25 cellular contexts compared by ENCODE assay signal in genomic region chr6:143595256-143596036, GRCh38.
DNase-seq lines count a peak whose midpoint lies in the region; ATAC-seq, FAIRE-seq and TF ChIP-seq lines count a peak whose summit lies in the region.
"Had no signal": no experiment of that assay in that cellular context is flagged by ENCODE, and none has a peak within 500 bp of the region (broad histone marks: within the 10 kb centered on the region; RNA-seq: fewer than 3 reads in every experiment).

No MANE protein-coding gene starts in this region.

- no TSS peak for BruUV-seq in IMR-90 (replicated peaks; lab: Mats Ljungman, UMichigan)

- H3K4me1 ChIP-seq in IMR-90 (ENCODE audit: control insufficient read depth, insufficient read depth, low read length) (peaks cover 9% of the 10 kb centered on the region), thyroid gland (peaks cover 26 to 38% of the 10 kb centered on the region in 2 donors), ovary (ENCODE audit: insufficient read depth) (peaks cover 8% of the 10 kb centered on the region)
- H3K4me1 ChIP-seq: adrenal gland, colonic mucosa had no signal

- FAIRE-seq in islet of Langerhans (lab: Jason Lieb, UNC): peak; percentile 70
- FAIRE-seq: H1, TTC549 had no signal

- TF ChIP-seq POLR2A in IMR-90 (IDR thresholded peaks at IDR 0.05; ENCODE audit: low read depth, low read length) (no peak), thyroid gland (IDR thresholded peaks at IDR 0.05) (no peak), ovary (IDR thresholded peaks at IDR 0.05) (no peak)

- no peak overlapping the region for H2BK120ac ChIP-seq in IMR-90 (ENCODE audit: low read depth, low read length)

- H3K9me1 ChIP-seq in IMR-90 (ENCODE audit: insufficient read depth, low read length): peaks cover 3% of the 10 kb centered on the region; the same call in 1 of the 2 replicates

- H3K27ac ChIP-seq in IMR-90 (ENCODE audit: insufficient read depth, low read length): no peak overlapping the region
- H3K27ac ChIP-seq in dorsolateral prefrontal cortex: peak overlapping the region in 37 of 59 donors; percentile 0 to 81 (median 55)
- peak overlapping the region; percentile 81 to 84 (median 81) for H3K27ac ChIP-seq in thyroid gland
- H3K27ac ChIP-seq in ovary: no peak overlapping the region
- H3K27ac ChIP-seq: colonic mucosa, KMS-11 had no signal

- WGBS in IMR-90 (ENCODE audit: extremely low coverage in 2 of 2, insufficient read length in 1 of 2), 2 experiments: no CpG with 5 or more reads among the region's 5 CpGs
- 52 to 57% methylated on average over 5 of the region's 5 CpGs for WGBS in thyroid gland, 2 donors
- 39 to 43% (median 43%) methylated on average over 5 of the region's 5 CpGs for WGBS in ovary, 3 donors

- in situ Hi-C loops in IMR-90 (cut with MboI; ENCODE audit: low sequenced_read_pairs): no loop called here

- no peak overlapping the region for H4K5ac ChIP-seq in IMR-90 (ENCODE audit: low read depth, low read length)

- DNase-seq in IMR-90: no peak
- DNase-seq in dorsolateral prefrontal cortex: no peak
- no peak for DNase-seq in thyroid gland
- DNase-seq in ovary: no peak
- DNase-seq in NCI-H82 (lab: John Stamatoyannopoulos, UW): no peak
- no peak for DNase-seq in epidermal melanocyte (ENCODE audit: insufficient read length, low spot score)
- DNase-seq: activated CD4-positive, alpha-beta T cell treated with anti-CD3 and anti-CD28 coated beads for 1 hour; activated CD8-positive, alpha-beta T cell treated with anti-CD3 and anti-CD28 coated beads, Interleukin-2, amount 10 ng/mL, durations not matched to agents 7 days and 5 days; activated T-cell treated with anti-CD3 and anti-CD28 coated beads for 4 hours; colonic mucosa; DMS53; heart right ventricle; NCI-H1694; NCI-H2171; NCI-H524 treated with DMSO at 0.1 percent for 48 hours; retina; stimulated activated naive CD8-positive, alpha-beta T cell treated with anti-CD3 and anti-CD28 coated beads, Interleukin-15, Interleukin-2, amounts not matched to agents 100 U/mL and 50 U/mL, for 24 hours had no signal

- H3K4me3 ChIP-seq in IMR-90 (ENCODE audit: insufficient read depth, low read depth, low read length) (no peak overlapping the region), dorsolateral prefrontal cortex (no peak overlapping the region), thyroid gland (replicated peaks in 1 of 3) (no peak overlapping the region), ovary (no peak overlapping the region)
- H3K4me3 ChIP-seq: adrenal gland, colonic mucosa, heart right ventricle, tibial nerve had no signal

- H2BK20ac ChIP-seq in IMR-90 (ENCODE audit: low read depth, low read length): no peak overlapping the region

- TF ChIP-seq RAD21 in IMR-90 (IDR thresholded peaks at IDR 0.05; ENCODE audit: low read length): no peak

- CTCF ChIA-PET in IMR-90 (lab: Yijun Ruan, JAX): interaction anchor here (0.8 to 1.3 kb wide), 2 partner anchors 10 to 418 kb away, joined by 4 to 6 read pairs; no protein-coding TSS in a partner anchor

- no peak overlapping the region; the same call in 2 of the 3 replicates for H2BK15ac ChIP-seq in IMR-90 (ENCODE audit: low read depth, low read length)

- H2AFZ ChIP-seq in IMR-90 (replicated peaks; ENCODE audit: low read length, poor library complexity): no peak overlapping the region

- H3K36me3 ChIP-seq in IMR-90 (ENCODE audit: control insufficient read depth, insufficient read depth, low read length): no peaks in the 10 kb centered on the region
- H3K36me3 ChIP-seq in thyroid gland: no peaks in the 10 kb centered on the region
- no peaks in the 10 kb centered on the region for H3K36me3 ChIP-seq in ovary
- H3K36me3 ChIP-seq: adrenal gland, colonic mucosa, heart right ventricle, tibial nerve had no signal

- no peak for TF ChIP-seq EP300 in ovary (IDR thresholded peaks at IDR 0.05)

- H3K4ac ChIP-seq in IMR-90 (ENCODE audit: low read depth, low read length): no peak overlapping the region

- no peak overlapping the region for H2AK5ac ChIP-seq in IMR-90 (ENCODE audit: low read depth, low read length)

- no peak overlapping the region for H3K9ac ChIP-seq in IMR-90 (ENCODE audit: low read depth, low read length)
- H3K9ac ChIP-seq: KMS-11 had no signal

- H3K18ac ChIP-seq in IMR-90 (ENCODE audit: low read depth, low read length): peak overlapping the region; percentile 42; the same call in 1 of the 2 replicates

- intact Hi-C loops in IMR-90 (cut with micrococcal nuclease): no loop called here
- intact Hi-C loops in dorsolateral prefrontal cortex (cut with DNase I): no loop called here
- intact Hi-C loops in thyroid gland (cut with DNase I): no loop called here
- intact Hi-C loops in ovary (cut with DNase I): no loop called here

- H4K91ac ChIP-seq in IMR-90 (ENCODE audit: insufficient read depth, low read depth, low read length): no peak overlapping the region

- H3K27me3 ChIP-seq in IMR-90 (ENCODE audit: control insufficient read depth, insufficient read depth, low read length) (no peaks in the 10 kb centered on the region), dorsolateral prefrontal cortex (no peaks in the 10 kb centered on the region), thyroid gland (no peaks in the 10 kb centered on the region), ovary (no peaks in the 10 kb centered on the region)
- H3K27me3 ChIP-seq: adrenal gland, colonic mucosa, heart right ventricle, tibial nerve had no signal

- H3K79me1 ChIP-seq in IMR-90 (ENCODE audit: low read depth in 1 of 2, low read length in 2 of 2): peaks cover 0 to 8% of the 10 kb centered on the region in 2 experiments; a peak in 1 of 4 replicates

- no peak overlapping the region for H2AK9ac ChIP-seq in IMR-90 (replicated peaks; ENCODE audit: low read depth, low read length, poor library complexity)

- no peak overlapping the region for H4K8ac ChIP-seq in IMR-90 (ENCODE audit: low read depth in 2 of 2, low read length in 2 of 2)

- H2BK5ac ChIP-seq in IMR-90 (ENCODE audit: low read depth, low read length, poor library complexity, severe bottlenecking): peak overlapping the region; percentile 24

- no peak overlapping the region for H3K56ac ChIP-seq in IMR-90 (ENCODE audit: extremely low read depth, insufficient read depth, low read length)

- TF ChIP-seq CTCF in IMR-90 (conservative IDR thresholded peaks at IDR 0.05; ENCODE audit: low read depth, low read length): no peak
- no peak for TF ChIP-seq CTCF in dorsolateral prefrontal cortex (IDR thresholded peaks at IDR 0.05 in 54 of 56, conservative IDR thresholded peaks at IDR 0.05 in 2 of 56; ENCODE audit: low read depth in 1 of 56, partially characterized antibody in 56 of 56)
- TF ChIP-seq CTCF in thyroid gland (IDR thresholded peaks at IDR 0.05): no peak
- no peak for TF ChIP-seq CTCF in ovary (IDR thresholded peaks at IDR 0.05)

- H3K4me2 ChIP-seq in IMR-90 (ENCODE audit: low read depth, low read length): peak overlapping the region; percentile 51; the same call in 1 of the 2 replicates
- H3K4me2 ChIP-seq: KMS-11 had no signal

- H3K9me3 ChIP-seq in IMR-90 (ENCODE audit: control insufficient read depth, insufficient read depth, low read length) (no peaks in the 10 kb centered on the region), thyroid gland (no peaks in the 10 kb centered on the region), ovary (no peaks in the 10 kb centered on the region)
- H3K9me3 ChIP-seq: adrenal gland, colonic mucosa, heart right ventricle, tibial nerve had no signal

- peak; percentile 46; the same call in 1 of the 2 replicates for ATAC-seq in IMR-90 (ENCODE audit: low read depth)
- ATAC-seq: activated CD8-positive, alpha-beta T cell treated with anti-CD3 and anti-CD28 coated beads, Interleukin-2, amount 10 ng/mL, durations not matched to agents 7 days and 5 days; left lobe of liver; Panc1 had no signal

- POLR2A ChIA-PET in IMR-90 (lab: Charles Lee; ENCODE audit: unreplicated experiment): no interaction called here

- H3K14ac ChIP-seq in IMR-90 (replicated peaks; ENCODE audit: low read depth, low read length): no peak overlapping the region

- H4K20me1 ChIP-seq in IMR-90 (ENCODE audit: insufficient read depth, low read length): no peaks in the 10 kb centered on the region

- no peak overlapping the region for H3K23ac ChIP-seq in IMR-90 (ENCODE audit: low read depth, low read length)

- dilution Hi-C loops in IMR-90 (cut with HindIII; ENCODE audit: low sequenced_read_pairs, unreplicated experiment): no loop called here

TF ChIP-seq in IMR-90, 13 proteins besides CTCF, POLR2A, EP300 and RAD21:
- TF ChIP-seq CEBPB (IDR thresholded peaks at IDR 0.05; ENCODE audit: low read depth, low read length): no peak
- no peak for TF ChIP-seq MAZ (IDR thresholded peaks at IDR 0.05; ENCODE audit: borderline replicate concordance, low read depth, low read length)
- TF ChIP-seq MAFK (IDR thresholded peaks at IDR 0.05; ENCODE audit: low read depth, low read length): peak; percentile 53

Comparison
In these comparisons a context has a peak if more than half of its experiments do, and no peak if none do; other contexts are left out.
1. H3K27ac ChIP-seq: peak in dorsolateral prefrontal cortex (37 of 59) and thyroid gland (3 of 3); none in IMR-90 (single experiment) and ovary (0 of 2).